ENCODE assay signal across 28 cellular contexts in the genomic region with DNA sequence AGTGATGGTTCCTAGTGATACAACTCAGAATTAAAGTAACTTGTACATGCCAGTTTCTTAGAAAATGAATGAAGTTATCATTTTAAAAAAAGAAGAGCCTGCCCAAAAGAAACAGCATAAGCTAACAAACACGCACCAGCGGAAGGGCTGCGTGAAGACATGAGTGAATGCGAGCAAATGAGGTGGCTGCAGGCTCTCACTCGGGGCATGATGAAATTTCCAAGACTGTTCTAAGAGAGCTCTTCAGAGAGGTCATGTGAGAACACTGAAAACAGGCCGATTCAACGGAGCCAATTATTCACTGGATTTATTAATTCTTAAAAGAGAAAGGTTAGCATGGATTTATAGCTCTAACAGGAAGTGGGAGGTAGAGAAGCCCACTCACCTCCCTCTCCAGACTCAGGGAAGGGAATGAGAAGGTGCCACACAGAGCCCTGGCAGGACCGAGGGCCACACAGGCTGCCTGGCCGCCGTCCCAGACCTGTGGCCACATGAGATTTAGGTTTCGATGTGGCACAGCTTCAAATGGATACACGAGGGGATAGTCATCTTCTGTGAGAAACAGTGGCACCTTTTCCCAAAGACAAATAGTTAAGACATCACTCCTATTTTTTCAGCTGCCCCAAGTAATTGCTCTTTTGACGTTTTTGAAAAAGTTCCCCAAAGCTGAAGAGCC. TPM values are rescaled to one million over a fixed set of nuclear protein-coding genes. Genes with fewer than 3 reads are reported as not detected.
DNase-seq lines count a peak whose midpoint lies in the region; ATAC-seq and TF ChIP-seq lines count a peak whose summit lies in the region.
"Had no signal": no experiment of that assay in that cellular context is flagged by ENCODE, and none has a peak within 500 bp of the region (broad histone marks: within the 10 kb centered on the region; RNA-seq: fewer than 3 reads in every experiment).

No MANE protein-coding gene starts in this region.

- H3K4me3 ChIP-seq in GM23338: no peak overlapping the region
- no peak overlapping the region for H3K4me3 ChIP-seq in coronary artery
- H3K4me3 ChIP-seq in mesenchymal stem cell (ENCODE audit: insufficient read depth in 1 of 2, low read depth in 1 of 2, low read length in 2 of 2): no peak overlapping the region
- no peak overlapping the region for H3K4me3 ChIP-seq in tibial artery
- H3K4me3 ChIP-seq: BLaER1 treated with 17β-estradiol and CSF1 and Interleukin-3, amounts not matched to agents 10 nM and 100 nM; neural progenitor cell; pancreas; skin epidermis had no signal

- H4K8ac ChIP-seq in mesenchymal stem cell (ENCODE audit: low read length): no peak overlapping the region

- H3K14ac ChIP-seq in mesenchymal stem cell (ENCODE audit: low read length in 2 of 2): no peak overlapping the region

- no peak overlapping the region for H3K4ac ChIP-seq in mesenchymal stem cell (ENCODE audit: low read depth in 1 of 2, low read length in 2 of 2)

- 0 out of 2 replicates have a peak, but pooled peaks cover 2% of the 10 kb centered on the region for H3F3A ChIP-seq in GM23338 (replicated peaks; ENCODE audit: low read depth)

- no peaks in the 10 kb centered on the region for H3K36me3 ChIP-seq in GM23338 (ENCODE audit: insufficient read depth)
- H3K36me3 ChIP-seq in mesenchymal stem cell (ENCODE audit: control insufficient read depth in 1 of 2, insufficient read depth in 2 of 2, low read depth in 1 of 2, low read length in 2 of 2): peaks cover 18 to 39% of the 10 kb centered on the region in 2 experiments
- peaks cover 0 to 8% (median 0%) of the 10 kb centered on the region in 3 donors for H3K36me3 ChIP-seq in tibial artery
- H3K36me3 ChIP-seq: BLaER1 treated with 17β-estradiol and CSF1 and Interleukin-3, amounts not matched to agents 10 nM and 100 nM; neural progenitor cell had no signal

- no peaks in the 10 kb centered on the region for H3K9me3 Mint-ChIP-seq in GM23338
- H3K9me3 Mint-ChIP-seq: neural progenitor cell; stimulated activated naive B cell treated with anti-CD40 and anti-IgM and Interleukin-4, amounts not matched to agents 10 μg/mL and 1 μg/mL and 100 μg/mL, for 72 hours had no signal

- H2BK120ac ChIP-seq in mesenchymal stem cell (ENCODE audit: low read depth, low read length): no peak overlapping the region

- peak overlapping the region; percentile 90 for H3K9ac ChIP-seq in mesenchymal stem cell (ENCODE audit: low read length)
- H3K9ac ChIP-seq: BLaER1 treated with 17β-estradiol and CSF1 and Interleukin-3, amounts not matched to agents 10 nM and 100 nM; neural progenitor cell had no signal

- H3K79me1 ChIP-seq in mesenchymal stem cell (replicated peaks; ENCODE audit: low read length, poor library complexity, severe bottlenecking): peaks cover 4% of the 10 kb centered on the region

- no peaks in the 10 kb centered on the region for H3K79me2 ChIP-seq in GM23338 (replicated peaks; ENCODE audit: insufficient read depth)

- H3K27ac Mint-ChIP-seq in GM23338: peak overlapping the region; percentile 76; the same call in 1 of the 2 replicates
- H3K27ac Mint-ChIP-seq: activated naive CD8-positive, alpha-beta T cell; neural progenitor cell; stimulated activated naive B cell treated with anti-CD40 and anti-IgM and Interleukin-4, amounts not matched to agents 10 μg/mL and 1 μg/mL and 100 μg/mL, for 72 hours had no signal

- peaks cover 5% of the 10 kb centered on the region for H3K27me3 Mint-ChIP-seq in GM23338 (ENCODE audit: insufficient read depth, low read depth, poor library complexity)
- H3K27me3 Mint-ChIP-seq: activated naive CD8-positive, alpha-beta T cell had no signal

- H2AFZ ChIP-seq in GM23338: no peak overlapping the region
- no peak overlapping the region for H2AFZ ChIP-seq in mesenchymal stem cell (ENCODE audit: low read depth, low read length)
- H2AFZ ChIP-seq: neural progenitor cell had no signal

- no peak for ATAC-seq in GM23338
- ATAC-seq: left colon; pancreas; stimulated activated naive B cell treated with anti-CD40 and anti-IgM and Interleukin-4, amounts not matched to agents 10 μg/mL and 1 μg/mL and 100 μg/mL, for 72 hours had no signal

- H2BK5ac ChIP-seq in mesenchymal stem cell (ENCODE audit: low read depth, low read length, poor library complexity, severe bottlenecking): no peak overlapping the region

- no peaks in the 10 kb centered on the region for H4K20me1 ChIP-seq in GM23338 (replicated peaks; ENCODE audit: insufficient read depth)
- H4K20me1 ChIP-seq: BLaER1 treated with 17β-estradiol and CSF1 and Interleukin-3, amounts not matched to agents 10 nM and 100 nM had no signal

- H3K9me2 ChIP-seq in GM23338 (ENCODE audit: insufficient read depth): no peaks in the 10 kb centered on the region

- DNase-seq in GM23338 (ENCODE audit: low spot score) (no peak), coronary artery (ENCODE audit: low spot score) (no peak), mesenchymal stem cell (no peak), tibial artery (peak; percentile 55 to 73), AG08395 (ENCODE audit: low spot score) (no peak), glomerular visceral epithelial cell (ENCODE audit: extremely low spot score) (no peak)
- DNase-seq in activated CD4-positive, alpha-beta T cell treated with anti-CD3 and anti-CD28 coated beads for 4 hours: no peak
- DNase-seq: activated CD4-positive, alpha-beta T cell treated with anti-CD3 and anti-CD28 coated beads for 48 hours; COR-L47; cortex of kidney; DMS53; erythroblast; foreskin melanocyte; GDM1; Karpas-422; left colon; MV-4-11; NCI-H146; NCI-H510A; pancreas; retina; stimulated activated naive B cell treated with anti-CD40 and anti-IgM and Interleukin-4, amounts not matched to agents 10 μg/mL and 1 μg/mL and 100 μg/mL, for 72 hours; T1000 had no signal

- H3K4me2 ChIP-seq in GM23338 (no peak overlapping the region), mesenchymal stem cell (ENCODE audit: low read length, poor library complexity, severe bottlenecking) (no peak overlapping the region)
- H3K4me2 ChIP-seq: BLaER1 treated with 17β-estradiol and CSF1 and Interleukin-3, amounts not matched to agents 10 nM and 100 nM; neural progenitor cell had no signal

- no peak overlapping the region for H3K27ac ChIP-seq in GM23338 (ENCODE audit: low read depth)
- H3K27ac ChIP-seq in coronary artery: peak overlapping the region; percentile 39 to 44
- no peak overlapping the region for H3K27ac ChIP-seq in mesenchymal stem cell (ENCODE audit: low read length, poor library complexity, severe bottlenecking)
- peak overlapping the region; percentile 39 to 74 for H3K27ac ChIP-seq in tibial artery
- H3K27ac ChIP-seq: BLaER1 treated with 17β-estradiol and CSF1 and Interleukin-3, amounts not matched to agents 10 nM and 100 nM; neural progenitor cell; pancreas; VCaP had no signal

- H3K9me3 ChIP-seq in mesenchymal stem cell (ENCODE audit: control insufficient read depth, low read length): no peaks in the 10 kb centered on the region
- no peaks in the 10 kb centered on the region for H3K9me3 ChIP-seq in tibial artery
- H3K9me3 ChIP-seq: BLaER1 treated with 17β-estradiol and CSF1 and Interleukin-3, amounts not matched to agents 10 nM and 100 nM; pancreas had no signal

- intact Hi-C loops in tibial artery (cut with DNase I; ENCODE audit: low total_unique reads): no loop called here

- H3K27me3 ChIP-seq in GM23338 (ENCODE audit: insufficient read depth) (no peaks in the 10 kb centered on the region), mesenchymal stem cell (ENCODE audit: control insufficient read depth in 1 of 2, insufficient read depth in 1 of 2, low read length in 2 of 2) (no peaks in the 10 kb centered on the region), tibial artery (no peaks in the 10 kb centered on the region)
- H3K27me3 ChIP-seq: BLaER1 treated with 17β-estradiol and CSF1 and Interleukin-3, amounts not matched to agents 10 nM and 100 nM; neural progenitor cell; pancreas had no signal

- H3K18ac ChIP-seq in mesenchymal stem cell (ENCODE audit: low read depth in 1 of 2, low read length in 2 of 2): no peak overlapping the region

- WGBS in mesenchymal stem cell: 97% methylated on average over 13 of the region's 13 CpGs

- no peak overlapping the region for H2BK12ac ChIP-seq in mesenchymal stem cell (ENCODE audit: low read length in 2 of 2)

- H3K4me1 ChIP-seq in GM23338 (ENCODE audit: insufficient read depth) (peaks cover 55% of the 10 kb centered on the region), mesenchymal stem cell (ENCODE audit: control insufficient read depth, insufficient read depth, low read depth, low read length) (no peaks in the 10 kb centered on the region), tibial artery (peaks cover 0 to 85% (median 34%) of the 10 kb centered on the region in 4 donors)
- H3K4me1 ChIP-seq: BLaER1 treated with 17β-estradiol and CSF1 and Interleukin-3, amounts not matched to agents 10 nM and 100 nM; pancreas had no signal

- H2BK15ac ChIP-seq in mesenchymal stem cell (ENCODE audit: low read depth, poor library complexity, severe bottlenecking): no peak overlapping the region

- TF ChIP-seq CTCF in GM23338 (conservative IDR thresholded peaks at IDR 0.05; ENCODE audit: low read depth in 2 of 2): no peak
- TF ChIP-seq CTCF in coronary artery (IDR thresholded peaks at IDR 0.05): no peak
- TF ChIP-seq CTCF in tibial artery (IDR thresholded peaks at IDR 0.05): no peak

- H3K36me3 Mint-ChIP-seq in GM23338 (ENCODE audit: low read depth): peaks cover 20% of the 10 kb centered on the region
- H3K36me3 Mint-ChIP-seq: activated naive CD8-positive, alpha-beta T cell had no signal

- no peak overlapping the region; the same call in 2 of the 3 replicates for H3K4me3 Mint-ChIP-seq in GM23338
- H3K4me3 Mint-ChIP-seq: activated naive CD8-positive, alpha-beta T cell; neural progenitor cell; stimulated activated naive B cell treated with anti-CD40 and anti-IgM and Interleukin-4, amounts not matched to agents 10 μg/mL and 1 μg/mL and 100 μg/mL, for 72 hours had no signal

- H3K23ac ChIP-seq in mesenchymal stem cell (ENCODE audit: low read length in 2 of 2): peak overlapping the region in 1 of 2 experiments; percentile 77

- H4K91ac ChIP-seq in mesenchymal stem cell (ENCODE audit: low read length): no peak overlapping the region

- peaks cover 47% of the 10 kb centered on the region for H3K4me1 Mint-ChIP-seq in GM23338
- H3K4me1 Mint-ChIP-seq: stimulated activated naive B cell treated with anti-CD40 and anti-IgM and Interleukin-4, amounts not matched to agents 10 μg/mL and 1 μg/mL and 100 μg/mL, for 72 hours had no signal

- no peak overlapping the region for H2AK5ac ChIP-seq in mesenchymal stem cell (ENCODE audit: low read length, severe bottlenecking)

TF ChIP-seq in GM23338, 12 proteins besides CTCF, POLR2A, EP300 and RAD21 (continues in another document):
- no peak for TF ChIP-seq EZH2phosphoT487 (IDR thresholded peaks at IDR 0.05; ENCODE audit: unreplicated experiment)

RNA-seq across cellular contexts. Expression of a gene that starts 55.5 kb away (rescaled TPM):
- total RNA-seq in GM23338 (2014; rRNA removed; shearing (Covaris generic)): 7.7 and 9.9 TPM in 2 replicates
- polyA plus RNA-seq in GM23338 (2016; fragmentation: Nextera tagmentation; extraction: Ambion mirVana): 8.8 and 11.1 TPM in 2 replicates
- 19.7 TPM for polyA plus RNA-seq in mesenchymal stem cell (2013, experiment 1 of 2)
- 18.7 TPM for polyA plus RNA-seq in mesenchymal stem cell (2013, experiment 2 of 2)

Comparison
In these comparisons a context has a peak if more than half of its experiments do, and no peak if none do; other contexts are left out.
1. DNase-seq: peak in tibial artery (2 of 2); none in GM23338 (single experiment), coronary artery (single experiment), mesenchymal stem cell (single experiment), AG08395 (single experiment), activated CD4-positive, alpha-beta T cell treated with anti-CD3 and anti-CD28 coated beads for 4 hours (0 of 2) and glomerular visceral epithelial cell (single experiment).
2. H3K27ac ChIP-seq: peak in coronary artery (2 of 2) and tibial artery (2 of 2); none in GM23338 (single experiment) and mesenchymal stem cell (single experiment).